ENCODE assay signal across 8 cellular contexts in the genomic region with DNA sequence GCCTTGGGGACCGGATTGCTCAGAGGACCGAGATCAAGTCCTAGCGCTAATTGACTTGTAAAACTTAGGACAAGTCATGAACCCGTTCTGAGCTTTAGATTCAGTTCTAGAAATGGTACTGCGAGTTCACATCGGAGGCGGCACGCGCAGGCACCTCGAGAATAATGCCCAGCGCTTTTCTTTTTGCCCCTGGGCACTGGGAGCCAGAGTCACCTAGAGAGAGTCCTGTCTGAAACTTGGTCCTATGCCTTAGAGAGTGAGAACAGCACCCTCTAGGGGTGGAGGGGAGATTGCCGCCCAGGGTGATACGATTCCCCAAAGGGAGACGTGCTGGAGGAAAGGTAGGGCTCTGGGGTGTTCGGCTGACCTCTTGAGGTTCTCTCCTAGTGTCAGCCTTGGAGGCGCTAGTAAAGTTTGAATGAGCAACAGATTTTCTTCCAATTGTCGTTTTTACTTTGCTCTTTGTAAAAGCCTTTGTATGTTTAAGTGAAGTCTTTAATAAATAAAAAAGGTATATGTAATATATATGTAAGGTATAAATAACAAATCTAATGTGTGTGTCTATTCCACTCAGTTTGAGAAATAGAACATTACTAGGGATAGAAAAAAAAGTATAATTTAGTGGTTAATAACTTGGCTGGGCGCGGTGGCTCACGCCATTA. TPM values are rescaled to one million over a fixed set of nuclear protein-coding genes. Genes with fewer than 3 reads are reported as not detected.
DNase-seq lines count a peak whose midpoint lies in the region; ATAC-seq and TF ChIP-seq lines count a peak whose summit lies in the region.

No MANE protein-coding gene starts in this region.

- POLR2A ChIA-PET in OCI-LY7 (lab: Charles Lee), result interaction anchor here (0.8 kb wide), 1 partner anchor 66 kb away, joined by 3 read pairs; no protein-coding TSS in a partner anchor
- POLR2A ChIA-PET in naive thymus-derived CD8-positive, alpha-beta T cell (lab: Charles Lee), result interaction anchor here (0.9 to 1.2 kb wide), 2 partner anchors 21 to 115 kb away, joined by 3 to 17 read pairs; a partner anchor contains a TSS

- no peaks in the 10 kb centered on the region for H3K27me3 Mint-ChIP-seq in naive thymus-derived CD8-positive, alpha-beta T cell
- H3K27me3 Mint-ChIP-seq in stimulated activated memory B cell treated with anti-CD40 and anti-IgM and Interleukin-4, amounts not matched to agents 10 μg/mL and 1 μg/mL and 100 μg/mL, for 72 hours, result no peaks in the 10 kb centered on the region

- ATAC-seq in GM21717 (IDR thresholded peaks at IDR 0.05; ENCODE audit: unreplicated experiment), result peak; percentile 72
- peak; percentile 65 to 67 for ATAC-seq in naive thymus-derived CD8-positive, alpha-beta T cell
- peak; percentile 85 for ATAC-seq in stimulated activated memory B cell treated with anti-CD40 and anti-IgM and Interleukin-4, amounts not matched to agents 10 μg/mL and 1 μg/mL and 100 μg/mL, for 72 hours

- H3K27ac Mint-ChIP-seq in naive thymus-derived CD8-positive, alpha-beta T cell, result peak overlapping the region; percentile 36 to 98 (median 94)
- H3K27ac Mint-ChIP-seq in stimulated activated memory B cell treated with anti-CD40 and anti-IgM and Interleukin-4, amounts not matched to agents 10 μg/mL and 1 μg/mL and 100 μg/mL, for 72 hours, result peak overlapping the region; percentile 100

- peak overlapping the region; percentile 83 for H3K27ac ChIP-seq in OCI-LY7 (ENCODE audit: low read depth, low read length, poor library complexity, severe bottlenecking)

- DNase-seq in DMS153 treated with DMSO at 0.1 percent for 48 hours (lab: John Stamatoyannopoulos, UW; ENCODE audit: unreplicated experiment) (peak; percentile 91), OCI-LY7 (ENCODE audit: low spot score) (peak; percentile 94), fibroblast of gingiva (ENCODE audit: low read depth) (peak; percentile 77)
- DNase-seq in activated T-cell treated with anti-CD3 and anti-CD28 coated beads, Interleukin-2, amount 50 U/mL, for 1 hour, result peak; percentile 87
- DNase-seq in naive thymus-derived CD8-positive, alpha-beta T cell, result peak; percentile 71 to 92 (median 85)

- H3K9me2 ChIP-seq in OCI-LY7 (ENCODE audit: insufficient read depth, low read length), result no peaks in the 10 kb centered on the region

- CTCF ChIA-PET in OCI-LY7 (lab: Charles Lee; ENCODE audit: unreplicated experiment), result interaction anchor here (0.8 to 1.4 kb wide), 2 partner anchors 90 to 354 kb away, joined by 3 read pairs; no protein-coding TSS in a partner anchor

- H3K79me2 ChIP-seq in OCI-LY7 (ENCODE audit: insufficient read depth, low read depth, low read length), result peaks cover 13% of the 10 kb centered on the region

- TF ChIP-seq EP300 in Ishikawa (IDR thresholded peaks at IDR 0.05; ENCODE audit: borderline replicate concordance), result no peak

- H2AFZ ChIP-seq in OCI-LY7 (ENCODE audit: low read length), result peak overlapping the region; percentile 98

- peaks cover 8% of the 10 kb centered on the region for H3K4me1 ChIP-seq in OCI-LY7 (ENCODE audit: insufficient read depth, low read length, poor library complexity, severe bottlenecking)

- H3K4me2 ChIP-seq in OCI-LY7 (ENCODE audit: low read length), result peak overlapping the region; percentile 82

- no peaks in the 10 kb centered on the region for H3K9me3 ChIP-seq in OCI-LY7 (ENCODE audit: low read length)

- peaks cover 4% of the 10 kb centered on the region; the same call in 1 of the 2 replicates for H3K36me3 ChIP-seq in OCI-LY7 (ENCODE audit: insufficient read depth, low read length)

- intact Hi-C loops in OCI-LY7 (cut with micrococcal nuclease; ENCODE audit: unreplicated experiment), result loop anchor here (1.0 to 5.0 kb wide), 3 partner anchors 37 to 355 kb away; no protein-coding TSS in a partner anchor

- H3K36me3 Mint-ChIP-seq in naive thymus-derived CD8-positive, alpha-beta T cell, result peaks cover 0 to 8% (median 0%) of the 10 kb centered on the region in 3 donors
- H3K36me3 Mint-ChIP-seq in stimulated activated memory B cell treated with anti-CD40 and anti-IgM and Interleukin-4, amounts not matched to agents 10 μg/mL and 1 μg/mL and 100 μg/mL, for 72 hours, result peaks cover 7% of the 10 kb centered on the region

- peak; percentile 96 for TF ChIP-seq CTCF in OCI-LY7 (conservative IDR thresholded peaks at IDR 0.05; ENCODE audit: low read length)

- peaks cover 15 to 26% (median 19%) of the 10 kb centered on the region in 4 donors for H3K4me1 Mint-ChIP-seq in naive thymus-derived CD8-positive, alpha-beta T cell
- peaks cover 34% of the 10 kb centered on the region for H3K4me1 Mint-ChIP-seq in stimulated activated memory B cell treated with anti-CD40 and anti-IgM and Interleukin-4, amounts not matched to agents 10 μg/mL and 1 μg/mL and 100 μg/mL, for 72 hours

- H3K9me3 Mint-ChIP-seq in naive thymus-derived CD8-positive, alpha-beta T cell, result no peaks in the 10 kb centered on the region
- H3K9me3 Mint-ChIP-seq in stimulated activated memory B cell treated with anti-CD40 and anti-IgM and Interleukin-4, amounts not matched to agents 10 μg/mL and 1 μg/mL and 100 μg/mL, for 72 hours, result no peaks in the 10 kb centered on the region

- peak overlapping the region; percentile 81 for H3K4me3 ChIP-seq in OCI-LY7 (ENCODE audit: low read depth, low read length, poor library complexity, severe bottlenecking)

- TF ChIP-seq RAD21 in Ishikawa (IDR thresholded peaks at IDR 0.05; ENCODE audit: low read depth), result peak; percentile 89

- H3K4me3 Mint-ChIP-seq in naive thymus-derived CD8-positive, alpha-beta T cell, result peak overlapping the region; percentile 94 to 100 (median 96)
- H3K4me3 Mint-ChIP-seq in stimulated activated memory B cell treated with anti-CD40 and anti-IgM and Interleukin-4, amounts not matched to agents 10 μg/mL and 1 μg/mL and 100 μg/mL, for 72 hours, result peak overlapping the region; percentile 98

- peaks cover 4% of the 10 kb centered on the region; the same call in 1 of the 2 replicates for H4K20me1 ChIP-seq in OCI-LY7 (ENCODE audit: insufficient read depth, low read length)

- BruUV-seq in OCI-LY7 (replicated peaks; lab: Mats Ljungman, UMichigan), result no TSS peak

TF ChIP-seq in Ishikawa, 13 proteins besides CTCF, POLR2A, EP300 and RAD21 (continues in another document):
- TF ChIP-seq NFIC (IDR thresholded peaks at IDR 0.05), result no peak
- no peak for TF ChIP-seq TEAD4 (IDR thresholded peaks at IDR 0.05)
- no peak for TF ChIP-seq TAF1 (IDR thresholded peaks at IDR 0.05; ENCODE audit: low read depth)
- TF ChIP-seq, protein P1, sequence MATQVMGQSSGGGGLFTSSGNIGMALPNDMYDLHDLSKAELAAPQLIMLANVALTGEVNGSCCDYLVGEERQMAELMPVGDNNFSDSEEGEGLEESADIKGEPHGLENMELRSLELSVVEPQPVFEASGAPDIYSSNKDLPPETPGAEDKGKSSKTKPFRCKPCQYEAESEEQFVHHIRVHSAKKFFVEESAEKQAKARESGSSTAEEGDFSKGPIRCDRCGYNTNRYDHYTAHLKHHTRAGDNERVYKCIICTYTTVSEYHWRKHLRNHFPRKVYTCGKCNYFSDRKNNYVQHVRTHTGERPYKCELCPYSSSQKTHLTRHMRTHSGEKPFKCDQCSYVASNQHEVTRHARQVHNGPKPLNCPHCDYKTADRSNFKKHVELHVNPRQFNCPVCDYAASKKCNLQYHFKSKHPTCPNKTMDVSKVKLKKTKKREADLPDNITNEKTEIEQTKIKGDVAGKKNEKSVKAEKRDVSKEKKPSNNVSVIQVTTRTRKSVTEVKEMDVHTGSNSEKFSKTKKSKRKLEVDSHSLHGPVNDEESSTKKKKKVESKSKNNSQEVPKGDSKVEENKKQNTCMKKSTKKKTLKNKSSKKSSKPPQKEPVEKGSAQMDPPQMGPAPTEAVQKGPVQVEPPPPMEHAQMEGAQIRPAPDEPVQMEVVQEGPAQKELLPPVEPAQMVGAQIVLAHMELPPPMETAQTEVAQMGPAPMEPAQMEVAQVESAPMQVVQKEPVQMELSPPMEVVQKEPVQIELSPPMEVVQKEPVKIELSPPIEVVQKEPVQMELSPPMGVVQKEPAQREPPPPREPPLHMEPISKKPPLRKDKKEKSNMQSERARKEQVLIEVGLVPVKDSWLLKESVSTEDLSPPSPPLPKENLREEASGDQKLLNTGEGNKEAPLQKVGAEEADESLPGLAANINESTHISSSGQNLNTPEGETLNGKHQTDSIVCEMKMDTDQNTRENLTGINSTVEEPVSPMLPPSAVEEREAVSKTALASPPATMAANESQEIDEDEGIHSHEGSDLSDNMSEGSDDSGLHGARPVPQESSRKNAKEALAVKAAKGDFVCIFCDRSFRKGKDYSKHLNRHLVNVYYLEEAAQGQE (IDR thresholded peaks at IDR 0.05; ENCODE audit: low read depth), result no peak
- TF ChIP-seq TCF12 (IDR thresholded peaks at IDR 0.05; ENCODE audit: low read depth), result no peak
- no peak; the same call in 1 of the 2 replicates for TF ChIP-seq FOXM1 (IDR thresholded peaks at IDR 0.05; ENCODE audit: borderline replicate concordance, low read depth)
- TF ChIP-seq CREB1 (IDR thresholded peaks at IDR 0.05; ENCODE audit: low read depth), result no peak
- no peak for TF ChIP-seq CEBPB (IDR thresholded peaks at IDR 0.05)
- TF ChIP-seq EGR1 (IDR thresholded peaks at IDR 0.05), result no peak
- no peak for TF ChIP-seq YY1 (IDR thresholded peaks at IDR 0.05; ENCODE audit: low read depth)
- no peak for TF ChIP-seq ZBTB7A (IDR thresholded peaks at IDR 0.05; ENCODE audit: low read depth)

RNA-seq across cellular contexts. Expression of a gene that starts 0.8 kb away (rescaled TPM):
- total RNA-seq in OCI-LY7 (2014; rRNA removed; shearing (Covaris generic)), result 18.8 and 20.1 TPM in 2 replicates
- 13.2 and 18.8 TPM in 2 replicates for total RNA-seq in OCI-LY7 (2022)
- total RNA-seq in naive thymus-derived CD8-positive, alpha-beta T cell, result 1 to 10 TPM; 1.4 to 1.8 TPM
- polyA plus RNA-seq in naive thymus-derived CD8-positive, alpha-beta T cell, result 1 to 10 TPM; 3.4 to 4.0 (median 3.5) TPM

RNA-seq across cellular contexts. Expression of a gene that starts 1.5 kb away (rescaled TPM):
- total RNA-seq in OCI-LY7 (2014; rRNA removed; shearing (Covaris generic)), result 35.3 and 45.3 TPM in 2 replicates
- total RNA-seq in OCI-LY7 (2022), result 60.2 and 61.0 TPM in 2 replicates
- total RNA-seq in naive thymus-derived CD8-positive, alpha-beta T cell, result 10 to 100 TPM; 37.7 to 45.3 TPM
- polyA plus RNA-seq in naive thymus-derived CD8-positive, alpha-beta T cell, result 10 to 100 TPM; 47.6 to 68.6 (median 49.8) TPM

RNA-seq across cellular contexts. Expression of a gene that starts 11.1 kb away (rescaled TPM):
- total RNA-seq in OCI-LY7 (2014; rRNA removed; shearing (Covaris generic)), result not detected in 2 replicates
- total RNA-seq in OCI-LY7 (2022), result 0.28 TPM in 1 of 2 replicates, not detected in the other
- total RNA-seq in naive thymus-derived CD8-positive, alpha-beta T cell, result not detected
- polyA plus RNA-seq in naive thymus-derived CD8-positive, alpha-beta T cell, result not detected

RNA-seq across cellular contexts. Expression of a gene that starts 20.9 kb away (rescaled TPM):
- not detected in 2 replicates for total RNA-seq in OCI-LY7 (2014; rRNA removed; shearing (Covaris generic))
- total RNA-seq in OCI-LY7 (2022), result not detected in 2 replicates
- under 1 TPM in 1 of 2 experiments, not detected in 1; 0.41 TPM for total RNA-seq in naive thymus-derived CD8-positive, alpha-beta T cell
- under 1 TPM in 2 of 3 donors, not detected in 1; 0.12 to 0.23 TPM for polyA plus RNA-seq in naive thymus-derived CD8-positive, alpha-beta T cell

RNA-seq across cellular contexts. Expression of a gene that starts 25.5 kb away (rescaled TPM):
- total RNA-seq in OCI-LY7 (2014; rRNA removed; shearing (Covaris generic)), result not detected in 2 replicates
- total RNA-seq in OCI-LY7 (2022), result not detected in 2 replicates
- not detected for total RNA-seq in naive thymus-derived CD8-positive, alpha-beta T cell
- polyA plus RNA-seq in naive thymus-derived CD8-positive, alpha-beta T cell, result not detected

Comparison
In these comparisons a context has a peak if more than half of its experiments do, and no peak if none do; other contexts are left out.
1. Peak in every context shown above with its lines: DNase-seq, ATAC-seq, H3K4me3 ChIP-seq and H3K27ac ChIP-seq.
2. RNA of a gene that starts 0.8 kb away (total RNA-seq): 13.2 to 20.1 TPM in OCI-LY7; 1.4 to 1.8 TPM in naive thymus-derived CD8-positive, alpha-beta T cell; every median in the first group is over 4 times any median in the second.